ENCODE assay signal across 21 cellular contexts in genomic region chr16:10684541-10685151, GRCh38. TPM values are rescaled to one million over a fixed set of nuclear protein-coding genes. Genes with fewer than 3 reads are reported as not detected.
DNase-seq lines count a peak whose midpoint lies in the region; ATAC-seq and TF ChIP-seq lines count a peak whose summit lies in the region.
"Had no signal": no experiment of that assay in that cellular context is flagged by ENCODE, and none has a peak within 500 bp of the region (broad histone marks: within the 10 kb centered on the region; RNA-seq: fewer than 3 reads in every experiment).

No MANE protein-coding gene starts in this region.

- H3K4me3 ChIP-seq in BLaER1 treated with 17β-estradiol and CSF1 and Interleukin-3, amounts not matched to agents 10 nM and 100 nM = no peak overlapping the region
- H3K4me3 ChIP-seq in upper lobe of right lung = no peak overlapping the region
- H3K4me3 ChIP-seq: SJSA1 had no signal

- CTCF ChIA-PET in activated CD4-positive, alpha-beta T cell treated with anti-CD3 and anti-CD28 coated beads, Interleukin-2, amount 10 ng/mL, durations not matched to agents 7 days and 5 days (lab: Charles Lee) = interaction anchor here (0.9 kb wide), 1 partner anchor 38 kb away, joined by 4 read pairs; no protein-coding TSS in a partner anchor

- no peaks in the 10 kb centered on the region for H3K9me3 Mint-ChIP-seq in nephron
- H3K9me3 Mint-ChIP-seq in activated CD4-positive, alpha-beta T cell treated with anti-CD3 and anti-CD28 coated beads, Interleukin-2, amount 10 ng/mL, durations not matched to agents 7 days and 5 days = no peaks in the 10 kb centered on the region
- H3K9me3 Mint-ChIP-seq: CD8-positive, alpha-beta memory T cell; IgD-negative memory B cell had no signal

- H3K27me3 ChIP-seq in BLaER1 treated with 17β-estradiol and CSF1 and Interleukin-3, amounts not matched to agents 10 nM and 100 nM = no peaks in the 10 kb centered on the region
- H3K27me3 ChIP-seq in upper lobe of right lung = no peaks in the 10 kb centered on the region

- no peak overlapping the region for H3K9ac ChIP-seq in BLaER1 treated with 17β-estradiol and CSF1 and Interleukin-3, amounts not matched to agents 10 nM and 100 nM

- ATAC-seq in upper lobe of right lung = no peak
- ATAC-seq in HG03039 (IDR thresholded peaks at IDR 0.05; ENCODE audit: unreplicated experiment) = no peak
- ATAC-seq: Right ventricle myocardium inferior had no signal

- peak overlapping the region in 7 of 11 experiments; percentile 3 to 31 (median 16); a peak in 4 of 22 replicates for H3K4me2 ChIP-seq in BLaER1 treated with 17β-estradiol and CSF1 and Interleukin-3, amounts not matched to agents 10 nM and 100 nM

- peaks cover 25% of the 10 kb centered on the region for H3K4me1 Mint-ChIP-seq in nephron
- H3K4me1 Mint-ChIP-seq in activated CD4-positive, alpha-beta T cell treated with anti-CD3 and anti-CD28 coated beads, Interleukin-2, amount 10 ng/mL, durations not matched to agents 7 days and 5 days = no peaks in the 10 kb centered on the region
- H3K4me1 Mint-ChIP-seq: CD8-positive, alpha-beta memory T cell had no signal

- 0 out of 22 replicates have a peak overlapping the region, but pooled peaks of 1 of the 11 experiments have one; percentile 1 for H3K27ac ChIP-seq in BLaER1 treated with 17β-estradiol and CSF1 and Interleukin-3, amounts not matched to agents 10 nM and 100 nM
- H3K27ac ChIP-seq in upper lobe of right lung = no peak overlapping the region
- H3K27ac ChIP-seq: SJSA1 had no signal

- peak overlapping the region in 2 of 3 experiments; percentile 46 to 77 for H3K27ac Mint-ChIP-seq in nephron
- H3K27ac Mint-ChIP-seq in activated CD4-positive, alpha-beta T cell treated with anti-CD3 and anti-CD28 coated beads, Interleukin-2, amount 10 ng/mL, durations not matched to agents 7 days and 5 days = no peak overlapping the region
- H3K27ac Mint-ChIP-seq: CD8-positive, alpha-beta memory T cell; IgD-negative memory B cell had no signal

- H3K36me3 Mint-ChIP-seq in nephron (ENCODE audit: low read depth) = no peaks in the 10 kb centered on the region
- H3K36me3 Mint-ChIP-seq in activated CD4-positive, alpha-beta T cell treated with anti-CD3 and anti-CD28 coated beads, Interleukin-2, amount 10 ng/mL, durations not matched to agents 7 days and 5 days (ENCODE audit: low read depth) = no peaks in the 10 kb centered on the region
- H3K36me3 Mint-ChIP-seq: CD8-positive, alpha-beta memory T cell had no signal

- POLR2A ChIA-PET in activated CD4-positive, alpha-beta T cell treated with anti-CD3 and anti-CD28 coated beads, Interleukin-2, amount 10 ng/mL, durations not matched to agents 7 days and 5 days (lab: Charles Lee) = no interaction called here

- H3K36me3 ChIP-seq in BLaER1 treated with 17β-estradiol and CSF1 and Interleukin-3, amounts not matched to agents 10 nM and 100 nM = no peaks in the 10 kb centered on the region
- H3K36me3 ChIP-seq in upper lobe of right lung = no peaks in the 10 kb centered on the region
- H3K36me3 ChIP-seq: SJSA1 had no signal

- in situ Hi-C loops in G401 (cut with HindIII; ENCODE audit: low sequenced_read_pairs) = no loop called here

- no peaks in the 10 kb centered on the region for H4K20me1 ChIP-seq in BLaER1 treated with 17β-estradiol and CSF1 and Interleukin-3, amounts not matched to agents 10 nM and 100 nM

- H3K4me1 ChIP-seq in BLaER1 treated with 17β-estradiol and CSF1 and Interleukin-3, amounts not matched to agents 10 nM and 100 nM = peaks cover 0 to 23% (median 14%) of the 10 kb centered on the region in 10 experiments; a peak in 15 of 20 replicates
- H3K4me1 ChIP-seq in upper lobe of right lung = peaks cover 9% of the 10 kb centered on the region
- H3K4me1 ChIP-seq: SJSA1 had no signal

- intact Hi-C loops in upper lobe of right lung (cut with DNase I) = no loop called here

- no peak overlapping the region for H3K4me3 Mint-ChIP-seq in nephron
- H3K4me3 Mint-ChIP-seq in activated CD4-positive, alpha-beta T cell treated with anti-CD3 and anti-CD28 coated beads, Interleukin-2, amount 10 ng/mL, durations not matched to agents 7 days and 5 days = no peak overlapping the region
- H3K4me3 Mint-ChIP-seq: CD8-positive, alpha-beta memory T cell; IgD-negative memory B cell had no signal

- peak; percentile 32 for DNase-seq in G401 (ENCODE audit: low spot score)
- peak; percentile 45 for DNase-seq in upper lobe of right lung
- no peak for DNase-seq in GM20000 (ENCODE audit: low spot score)
- no peak for DNase-seq in activated CD4-positive, alpha-beta T cell treated with anti-CD3 and anti-CD28 coated beads, Interleukin-2, amount 10 ng/mL, durations not matched to agents 7 days and 5 days
- DNase-seq: CD8-positive, alpha-beta memory T cell; GDM1; NCI-H1105; NCI-H146; NCI-H2029; NCI-H2227 treated with DMSO at 0.1 percent for 48 hours; NCI-H510A; NCI-H748 treated with DMSO at 0.1 percent for 48 hours; OCI-M1 had no signal

- TF ChIP-seq CTCF in nephron (IDR thresholded peaks at IDR 0.05; ENCODE audit: unreplicated experiment in 3 of 3) = no peak
- no peak for TF ChIP-seq CTCF in upper lobe of right lung (IDR thresholded peaks at IDR 0.05)
- TF ChIP-seq CTCF in GM20000 (IDR thresholded peaks at IDR 0.05; ENCODE audit: extremely low read depth, missing control alignments) = no peak

- H3K27me3 Mint-ChIP-seq in nephron (ENCODE audit: low read depth) = peaks cover 13% of the 10 kb centered on the region
- H3K27me3 Mint-ChIP-seq in activated CD4-positive, alpha-beta T cell treated with anti-CD3 and anti-CD28 coated beads, Interleukin-2, amount 10 ng/mL, durations not matched to agents 7 days and 5 days = no peaks in the 10 kb centered on the region

- H3K9me3 ChIP-seq in BLaER1 treated with 17β-estradiol and CSF1 and Interleukin-3, amounts not matched to agents 10 nM and 100 nM (replicated peaks in 1 of 11) = no peaks in the 10 kb centered on the region
- H3K9me3 ChIP-seq in upper lobe of right lung = no peaks in the 10 kb centered on the region
- H3K9me3 ChIP-seq: SJSA1 had no signal

RNA-seq across cellular contexts. Expression of gene TEKT5, which starts 10.1 kb away (rescaled TPM):
- not detected in 2 replicates for total RNA-seq in G401 (2014; rRNA removed; shearing (Covaris generic))
- not detected for total RNA-seq in upper lobe of right lung
- not detected for total RNA-seq in activated CD4-positive, alpha-beta T cell treated with anti-CD3 and anti-CD28 coated beads, Interleukin-2, amount 10 ng/mL, durations not matched to agents 7 days and 5 days
- total RNA-seq: CD8-positive, alpha-beta memory T cell; Daoy; H4; Right ventricle myocardium inferior; SJSA1 had no signal

RNA-seq across cellular contexts. Expression of gene NUBP1, which starts 59.0 kb away (rescaled TPM):
- 30.6 and 35.9 TPM in 2 replicates for total RNA-seq in G401 (2014; rRNA removed; shearing (Covaris generic))
- total RNA-seq in upper lobe of right lung = 33.7 TPM
- total RNA-seq in activated CD4-positive, alpha-beta T cell treated with anti-CD3 and anti-CD28 coated beads, Interleukin-2, amount 10 ng/mL, durations not matched to agents 7 days and 5 days = 10 to 100 TPM; 26.3 to 28.7 TPM

Comparison
In these comparisons a context has a peak if more than half of its experiments do, and no peak if none do; other contexts are left out.
1. DNase-seq: peak in G401 (single experiment) and upper lobe of right lung (single experiment); none in GM20000 (single experiment) and activated CD4-positive, alpha-beta T cell treated with anti-CD3 and anti-CD28 coated beads, Interleukin-2, amount 10 ng/mL, durations not matched to agents 7 days and 5 days (single experiment).